1 cellular context compared by ENCODE assay signal in genomic region chr5:87190687-87191086, GRCh38.
TF ChIP-seq lines count a peak whose summit lies in the region.

No MANE protein-coding gene starts in this region.

TF ChIP-seq in WTC11, 78 proteins besides CTCF, POLR2A, EP300 and RAD21 (continued from another document):
- TF ChIP-seq ZNF425 (CRISPR knock-in tag; conservative IDR thresholded peaks at IDR 0.05) (no peak), PRRX2 (CRISPR knock-in tag; IDR thresholded peaks at IDR 0.05) (no peak)
